15 cellular contexts compared by ENCODE assay signal in the genomic region with DNA sequence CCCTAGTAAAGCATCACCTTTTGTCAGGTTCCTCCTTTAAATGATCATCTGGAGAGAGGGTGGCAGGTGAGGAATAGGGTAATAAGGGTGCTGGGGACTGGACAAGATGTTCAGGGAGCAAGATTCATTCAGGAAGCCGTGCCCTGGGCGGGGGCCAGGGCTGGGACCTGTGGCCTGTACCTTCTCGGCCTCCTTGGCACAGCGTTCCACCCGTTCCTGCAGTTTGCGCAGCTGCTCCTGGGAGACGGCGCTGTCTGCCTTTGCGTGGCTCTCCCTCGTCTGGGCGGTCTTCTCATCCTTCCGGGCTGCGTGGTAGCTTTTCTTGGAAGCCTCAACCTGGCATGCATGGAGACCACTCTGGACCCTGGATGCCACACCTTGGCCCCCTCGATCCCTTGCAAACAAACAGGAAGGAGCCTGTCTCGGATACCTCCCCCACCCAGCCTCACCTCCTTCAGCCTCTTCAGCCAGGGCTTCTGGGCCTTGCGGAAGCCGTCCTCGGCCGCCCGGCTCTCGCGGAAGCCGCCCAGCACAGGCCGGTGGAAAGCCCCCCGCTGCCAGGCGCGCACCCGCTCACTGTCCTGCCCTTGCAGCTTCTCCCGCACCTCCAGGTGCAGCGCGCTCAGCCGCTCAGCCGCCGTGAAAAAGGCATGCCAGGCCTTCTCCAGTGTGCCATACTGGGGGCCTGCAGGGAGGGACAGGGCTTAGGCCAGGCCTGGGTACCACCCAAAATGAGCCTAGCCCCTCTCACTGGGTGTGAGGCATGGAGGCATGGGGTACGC.
"Had no signal": no experiment of that assay in that cellular context is flagged by ENCODE, and none has a peak within 500 bp of the region (broad histone marks: within the 10 kb centered on the region; RNA-seq: fewer than 3 reads in every experiment).

No MANE protein-coding gene starts in this region.

- H3K4me3 Mint-ChIP-seq: activated CD4-positive, alpha-beta T cell treated with anti-CD3 and anti-CD28 coated beads, Interleukin-2, amount 10 ng/mL, durations not matched to agents 24 days and 14 days; activated CD8-positive, alpha-beta T cell treated with anti-CD3 and anti-CD28 coated beads, Interleukin-2, amount 10 ng/mL, durations not matched to agents 7 days and 5 days had no signal

- H3K4me3 ChIP-seq: left lung, right lobe of liver, spleen, stomach, thyroid gland had no signal

- H3K27me3 Mint-ChIP-seq: activated CD4-positive, alpha-beta T cell treated with anti-CD3 and anti-CD28 coated beads, Interleukin-2, amount 10 ng/mL, durations not matched to agents 24 days and 14 days; progenitor cell of endocrine pancreas had no signal

- H3K36me3 ChIP-seq: right lobe of liver had no signal

- H3K27me3 ChIP-seq: right lobe of liver, thyroid gland had no signal

- H3K27ac ChIP-seq: epithelial cell of prostate, left lung, right lobe of liver, spleen, thyroid gland had no signal

- FAIRE-seq: frontal cortex, keratinocyte, urothelium cell line had no signal

- ATAC-seq: left lung, natural killer cell, right lobe of liver had no signal

- H3K27ac Mint-ChIP-seq: activated CD4-positive, alpha-beta T cell treated with anti-CD3 and anti-CD28 coated beads, Interleukin-2, amount 10 ng/mL, durations not matched to agents 24 days and 14 days; activated CD8-positive, alpha-beta T cell treated with anti-CD3 and anti-CD28 coated beads, Interleukin-2, amount 10 ng/mL, durations not matched to agents 7 days and 5 days had no signal

- H3K9me3 ChIP-seq: left lung, right lobe of liver, spleen, stomach, thyroid gland had no signal

- H3K36me3 Mint-ChIP-seq: natural killer cell had no signal

- DNase-seq: activated gamma-delta T cell; effector memory CD4-positive, alpha-beta T cell; left lung; natural killer cell; spleen had no signal

- H3K9me3 Mint-ChIP-seq: activated CD4-positive, alpha-beta T cell treated with anti-CD3 and anti-CD28 coated beads, Interleukin-2, amount 10 ng/mL, durations not matched to agents 24 days and 14 days; natural killer cell had no signal
